Comparison of ENCODE assay signal across 3 cellular contexts in the genomic region with DNA sequence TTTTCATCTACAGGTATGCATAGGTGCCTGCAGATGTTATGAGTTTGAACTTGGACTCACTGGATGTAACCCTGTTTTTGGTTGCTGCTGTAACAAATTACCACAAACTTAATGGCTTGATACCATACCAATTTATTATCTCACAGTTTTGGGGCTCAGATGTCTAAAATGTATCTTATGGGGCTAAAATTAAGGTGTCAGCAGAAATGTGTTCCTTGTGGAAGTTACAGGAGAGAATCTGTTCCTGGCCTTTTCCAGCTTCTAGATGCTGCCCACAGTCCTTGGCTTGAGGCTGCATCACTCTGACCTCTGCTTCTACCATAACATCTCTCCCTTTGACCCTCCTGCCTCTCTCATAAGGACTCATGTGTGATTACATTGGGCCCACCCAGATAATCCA.
TF ChIP-seq lines count a peak whose summit lies in the region.

No MANE protein-coding gene starts in this region.

TF ChIP-seq in A549, 52 proteins besides CTCF, POLR2A, EP300 and RAD21:
- TF ChIP-seq NR3C1 (IDR thresholded peaks at IDR 0.05), result no peak
- TF ChIP-seq MAFK (IDR thresholded peaks at IDR 0.05; ENCODE audit: partially characterized antibody), result peak; percentile 72

TF ChIP-seq in IMR-90, 13 proteins besides CTCF, POLR2A, EP300 and RAD21:
- TF ChIP-seq CHD1 (IDR thresholded peaks at IDR 0.05; ENCODE audit: low read depth, low read length) (no peak), MAFK (IDR thresholded peaks at IDR 0.05; ENCODE audit: low read depth, low read length) (peak; percentile 54), CEBPB (IDR thresholded peaks at IDR 0.05; ENCODE audit: low read depth, low read length) (no peak), RCOR1 (IDR thresholded peaks at IDR 0.05; ENCODE audit: insufficient replicate concordance, low read length) (no peak)

TF ChIP-seq in K562, 482 proteins besides CTCF, POLR2A, EP300 and RAD21:
- TF ChIP-seq MAFG (tag; conservative IDR thresholded peaks at IDR 0.05) (peak; percentile 24; the same call in 1 of the 2 replicates), ZNF717 (CRISPR knock-in tag; IDR thresholded peaks at IDR 0.05) (no peak), MAFK (IDR thresholded peaks at IDR 0.05; ENCODE audit: low read length) (peak; percentile 34; the same call in 1 of the 2 replicates), RBFOX2 (IDR thresholded peaks at IDR 0.05; ENCODE audit: low read depth, low read length) (no peak), C11orf30 (IDR thresholded peaks at IDR 0.05; ENCODE audit: low read depth) (peak; percentile 33; the same call in 1 of the 2 replicates), NFRKB (IDR thresholded peaks at IDR 0.05; ENCODE audit: low read depth) (no peak), NONO (IDR thresholded peaks at IDR 0.05; ENCODE audit: low read depth in 2 of 2, low read length in 1 of 2) (no peak), ZNF316 (IDR thresholded peaks at IDR 0.05) (peak; percentile 47; the same call in 1 of the 2 replicates)
- TF ChIP-seq, protein P1, sequence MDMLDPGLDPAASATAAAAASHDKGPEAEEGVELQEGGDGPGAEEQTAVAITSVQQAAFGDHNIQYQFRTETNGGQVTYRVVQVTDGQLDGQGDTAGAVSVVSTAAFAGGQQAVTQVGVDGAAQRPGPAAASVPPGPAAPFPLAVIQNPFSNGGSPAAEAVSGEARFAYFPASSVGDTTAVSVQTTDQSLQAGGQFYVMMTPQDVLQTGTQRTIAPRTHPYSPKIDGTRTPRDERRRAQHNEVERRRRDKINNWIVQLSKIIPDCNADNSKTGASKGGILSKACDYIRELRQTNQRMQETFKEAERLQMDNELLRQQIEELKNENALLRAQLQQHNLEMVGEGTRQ (CRISPR knock-in tag; IDR thresholded peaks at IDR 0.05), result no peak
